ENCODE assay signal across 8 cellular contexts in genomic region chr3:166171695-166172094, GRCh38.
"Had no signal": no experiment of that assay in that cellular context is flagged by ENCODE, and none has a peak within 500 bp of the region (broad histone marks: within the 10 kb centered on the region; RNA-seq: fewer than 3 reads in every experiment).

No MANE protein-coding gene starts in this region.

- ATAC-seq: GM12878 had no signal

- FAIRE-seq: G401.6, GM12878, GM12891, GM12892, GM18507, GM19239 had no signal

- H3K4me3 ChIP-seq: GM12878 had no signal

- DNase-seq: GDM1, GF-D8 had no signal
